In genomic region chr6:168985705-168986104, GRCh38 we compare ENCODE assay signal across 29 cellular contexts.
DNase-seq lines count a peak whose midpoint lies in the region; ATAC-seq and TF ChIP-seq lines count a peak whose summit lies in the region.
"Had no signal": no experiment of that assay in that cellular context is flagged by ENCODE, and none has a peak within 500 bp of the region (broad histone marks: within the 10 kb centered on the region; RNA-seq: fewer than 3 reads in every experiment).

No MANE protein-coding gene starts in this region.

- no peak overlapping the region for H3K23ac ChIP-seq in trophoblast cell (ENCODE audit: low read length)

- no peak overlapping the region for H4K12ac ChIP-seq in trophoblast cell (ENCODE audit: low read depth, low read length)

- no peak overlapping the region for H3K18ac ChIP-seq in trophoblast cell (ENCODE audit: low read length)

- H3K27me3 ChIP-seq in breast epithelium: no peaks in the 10 kb centered on the region
- H3K27me3 ChIP-seq in PC-3 (ENCODE audit: low read length): no peaks in the 10 kb centered on the region
- H3K27me3 ChIP-seq in trophoblast cell (ENCODE audit: insufficient read depth, low read length): peaks cover 2% of the 10 kb centered on the region
- H3K27me3 ChIP-seq: BE2C had no signal

- H3K14ac ChIP-seq in trophoblast cell (ENCODE audit: low read length): no peak overlapping the region

- H3K27me3 Mint-ChIP-seq in MCF 10A (ENCODE audit: insufficient read depth, unreplicated experiment) (no peaks in the 10 kb centered on the region), nephron progenitor cell (ENCODE audit: low read depth, poor library complexity) (no peaks in the 10 kb centered on the region)
- H3K27me3 Mint-ChIP-seq: IgD-negative memory B cell had no signal

- DNase-seq in MCF 10A (ENCODE audit: unreplicated experiment) (peak; percentile 34), breast epithelium (ENCODE audit: low spot score in 2 of 2) (no peak), PC-3 (peak; percentile 46), epithelial cell of esophagus (ENCODE audit: low read depth) (peak; percentile 15), trophoblast cell (peak; percentile 82 to 90), nephron progenitor cell (no peak)
- DNase-seq in stimulated activated naive CD4-positive, alpha-beta T cell treated with Interleukin-2 at 50 U/mL for 16 hours (lab: John Stamatoyannopoulos, UW): no peak
- DNase-seq: 8988T; ACHN; BE2C; DMS79; EL; GDM1; HCEC 1CT; Karpas-422; MV-4-11; NCI-H1105; NCI-H1436 treated with DMSO at 0.1 percent for 48 hours; NCI-H187 treated with DMSO at 0.1 percent for 48 hours; NCI-H446 treated with DMSO at 0.1 percent for 48 hours; NCI-H526; NCI-H82; NK-92 treated with Interleukin-12 subunit alpha and Interleukin-12 subunit beta, amount 100 ng/mL, for 24 hours; PC-9; SHP77 had no signal

- TF ChIP-seq CTCF in MCF 10A (IDR thresholded peaks at IDR 0.05; ENCODE audit: unreplicated experiment) (no peak), breast epithelium (IDR thresholded peaks at IDR 0.05) (no peak), PC-3 (conservative IDR thresholded peaks at IDR 0.05; ENCODE audit: low read depth, low read length) (no peak), epithelial cell of esophagus (IDR thresholded peaks at IDR 0.05; ENCODE audit: insufficient read depth, low read depth, low read length, missing control alignments) (no peak), nephron progenitor cell (IDR thresholded peaks at IDR 0.05) (no peak)

- no peak for TF ChIP-seq POLR2A in breast epithelium (IDR thresholded peaks at IDR 0.05)

- POLR2A ChIA-PET in MCF 10A (lab: Yijun Ruan, JAX): interaction anchor here (0.5 to 0.6 kb wide), 2 partner anchors 316 to 922 kb away, joined by 3 to 4 read pairs; no protein-coding TSS in a partner anchor
- POLR2A ChIA-PET in PC-3 (lab: Charles Lee; ENCODE audit: unreplicated experiment): no interaction called here

- H3K9me2 ChIP-seq in PC-3 (replicated peaks; ENCODE audit: low read length): no peaks in the 10 kb centered on the region

- H3K36me3 ChIP-seq in breast epithelium: no peaks in the 10 kb centered on the region
- no peaks in the 10 kb centered on the region for H3K36me3 ChIP-seq in PC-3 (ENCODE audit: low read depth, low read length)
- no peaks in the 10 kb centered on the region for H3K36me3 ChIP-seq in trophoblast cell (ENCODE audit: control insufficient read depth in 1 of 2, insufficient read depth in 2 of 2, low read length in 2 of 2)
- H3K36me3 ChIP-seq: BE2C had no signal

- H3K4me1 Mint-ChIP-seq in MCF 10A (ENCODE audit: insufficient read depth, unreplicated experiment) (peaks cover 12% of the 10 kb centered on the region), nephron progenitor cell (no peaks in the 10 kb centered on the region)
- H3K4me1 Mint-ChIP-seq: CD14-positive monocyte, IgD-negative memory B cell had no signal

- no peak overlapping the region for H2BK120ac ChIP-seq in trophoblast cell (ENCODE audit: insufficient read depth, low read length, poor library complexity)

- H3K36me3 Mint-ChIP-seq in MCF 10A (ENCODE audit: insufficient read depth, unreplicated experiment): peaks cover under 1% of the 10 kb centered on the region
- H3K36me3 Mint-ChIP-seq in nephron progenitor cell (ENCODE audit: low read depth): peaks cover 3% of the 10 kb centered on the region
- H3K36me3 Mint-ChIP-seq: CD14-positive monocyte had no signal

- no peak overlapping the region for H3K4me2 ChIP-seq in PC-3 (ENCODE audit: low read length)
- no peak overlapping the region for H3K4me2 ChIP-seq in trophoblast cell (ENCODE audit: low read length)
- H3K4me2 ChIP-seq: PC-9 had no signal

- no peak overlapping the region for H2BK5ac ChIP-seq in trophoblast cell (ENCODE audit: low read depth, low read length, poor library complexity)

- no peak overlapping the region for H3K4me3 Mint-ChIP-seq in MCF 10A (ENCODE audit: unreplicated experiment)
- no peak overlapping the region for H3K4me3 Mint-ChIP-seq in nephron progenitor cell
- H3K4me3 Mint-ChIP-seq: CD14-positive monocyte, IgD-negative memory B cell had no signal

- H3K9me3 Mint-ChIP-seq in MCF 10A (ENCODE audit: unreplicated experiment): peaks cover 12% of the 10 kb centered on the region
- H3K9me3 Mint-ChIP-seq in nephron progenitor cell: peaks cover 12% of the 10 kb centered on the region

- H3F3A ChIP-seq in PC-3 (ENCODE audit: low read length, unreplicated experiment): no peaks in the 10 kb centered on the region

- peaks cover 2% of the 10 kb centered on the region for H3K79me1 ChIP-seq in trophoblast cell (ENCODE audit: low read length)

- no TSS peak for BruUV-seq in MCF 10A (replicated peaks; lab: Mats Ljungman, UMichigan)
- no TSS peak for BruUV-seq in PC-3 (replicated peaks; lab: Mats Ljungman, UMichigan)

- CTCF ChIA-PET in MCF 10A (lab: Yijun Ruan, JAX): no interaction called here
- CTCF ChIA-PET in PC-3 (lab: Charles Lee): no interaction called here

- H3K27ac Mint-ChIP-seq in MCF 10A (ENCODE audit: low read depth, unreplicated experiment) (no peak overlapping the region), nephron progenitor cell (no peak overlapping the region)
- H3K27ac Mint-ChIP-seq: CD14-positive monocyte, IgD-negative memory B cell had no signal

- intact Hi-C loops in MCF 10A (cut with micrococcal nuclease): no loop called here
- intact Hi-C loops in breast epithelium (cut with DNase I; ENCODE audit: low total_unique reads): loop anchor here (2.0 kb wide), 1 partner anchor 45 kb away; no protein-coding TSS in a partner anchor
- intact Hi-C loops in PC-3 (cut with micrococcal nuclease): no loop called here

- H3K9me3 ChIP-seq in breast epithelium (peaks cover 0 to 2% of the 10 kb centered on the region in 2 donors), PC-3 (ENCODE audit: low read length) (no peaks in the 10 kb centered on the region), trophoblast cell (ENCODE audit: insufficient read depth, low read depth, low read length) (no peaks in the 10 kb centered on the region)
- H3K9me3 ChIP-seq: BE2C had no signal

- H4K8ac ChIP-seq in trophoblast cell (ENCODE audit: low read depth, low read length): no peak overlapping the region

- H4K20me1 ChIP-seq in PC-3 (ENCODE audit: low read length): no peaks in the 10 kb centered on the region

- no CpG with 5 or more reads among the region's 4 CpGs for WGBS in trophoblast cell (ENCODE audit: extremely low coverage, insufficient coverage, insufficient read length)

- H3K4ac ChIP-seq in trophoblast cell (ENCODE audit: low read depth, low read length): no peak overlapping the region

- H2AFZ ChIP-seq in PC-3 (ENCODE audit: low read length) (no peak overlapping the region), trophoblast cell (ENCODE audit: insufficient read depth, low read length, poor library complexity) (no peak overlapping the region)
- H2AFZ ChIP-seq: PC-9 had no signal

- ATAC-seq in PC-3 (no peak), GM21367 (IDR thresholded peaks at IDR 0.05; ENCODE audit: unreplicated experiment) (no peak)
- ATAC-seq: GM12878 had no signal

- H3K27ac ChIP-seq in breast epithelium (no peak overlapping the region), PC-3 (ENCODE audit: low read length) (no peak overlapping the region), trophoblast cell (ENCODE audit: low read depth, low read length) (no peak overlapping the region)
- H3K27ac ChIP-seq: PC-9 had no signal

- no peaks in the 10 kb centered on the region for H3K4me1 ChIP-seq in breast epithelium
- no peaks in the 10 kb centered on the region for H3K4me1 ChIP-seq in PC-3 (ENCODE audit: insufficient read depth, low read length)
- H3K4me1 ChIP-seq in trophoblast cell (ENCODE audit: control insufficient read depth in 1 of 2, insufficient read depth in 2 of 2, low read length in 2 of 2): peaks cover 0 to 1% of the 10 kb centered on the region in 2 experiments
- H3K4me1 ChIP-seq: BE2C had no signal

- H3K9ac ChIP-seq in PC-3 (ENCODE audit: low read length) (no peak overlapping the region), trophoblast cell (ENCODE audit: low read length) (no peak overlapping the region)

- no peaks in the 10 kb centered on the region for H3K79me2 ChIP-seq in PC-3 (ENCODE audit: low read length)
- no peaks in the 10 kb centered on the region for H3K79me2 ChIP-seq in trophoblast cell (ENCODE audit: control insufficient read depth, insufficient read depth, low read length, poor library complexity)

- H2AK5ac ChIP-seq in trophoblast cell (ENCODE audit: low read length): no peak overlapping the region

- no peak overlapping the region for H2BK12ac ChIP-seq in trophoblast cell (ENCODE audit: low read length)

- H4K91ac ChIP-seq in trophoblast cell (ENCODE audit: low read depth, low read length): no peak overlapping the region

- H3K4me3 ChIP-seq in breast epithelium (no peak overlapping the region), PC-3 (ENCODE audit: low read length) (no peak overlapping the region), epithelial cell of esophagus (ENCODE audit: low read length) (no peak overlapping the region), trophoblast cell (ENCODE audit: low read depth, low read length) (no peak overlapping the region)
- H3K4me3 ChIP-seq: GM12878, PC-9 had no signal

Comparison
In these comparisons a context has a peak if more than half of its experiments do, and no peak if none do; other contexts are left out.
1. DNase-seq: peak in MCF 10A (single experiment), PC-3 (single experiment), epithelial cell of esophagus (single experiment) and trophoblast cell (2 of 2); none in breast epithelium (0 of 2), stimulated activated naive CD4-positive, alpha-beta T cell treated with Interleukin-2 at 50 U/mL for 16 hours (single experiment) and nephron progenitor cell (single experiment).